Comparison of ENCODE assay signal across 8 cellular contexts in the genomic region with DNA sequence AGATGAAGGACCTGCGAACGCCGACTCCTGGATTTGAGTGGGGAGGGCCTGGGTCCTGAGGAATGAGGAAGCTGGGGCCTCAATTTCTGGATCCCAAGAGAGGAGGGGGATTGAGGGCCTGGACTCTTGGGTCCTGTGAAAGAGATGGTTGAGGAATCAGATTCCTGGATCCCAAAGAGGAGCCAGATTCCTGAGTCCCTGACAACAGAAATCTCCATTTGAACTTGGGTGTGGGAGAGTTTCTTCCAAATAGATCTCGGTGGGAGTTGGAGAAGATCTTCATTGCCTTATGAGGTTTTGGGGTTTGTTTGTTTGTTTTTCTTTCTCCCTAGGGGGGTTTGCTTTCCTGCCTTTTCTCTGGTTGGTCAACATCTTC. TPM values are rescaled to one million over a fixed set of nuclear protein-coding genes. Genes with fewer than 3 reads are reported as not detected.
A peak's percentile ranks its signal among the peaks of the same experiment; 100 is the strongest.
DNase-seq lines count a peak whose midpoint lies in the region; ATAC-seq and TF ChIP-seq lines count a peak whose summit lies in the region.

No MANE protein-coding gene starts in this region.

- H3K4me1 ChIP-seq in HCT116 (ENCODE audit: control insufficient read depth in 1 of 2, insufficient read depth in 2 of 2, low read length in 2 of 2) (peaks cover 26 to 30% of the 10 kb centered on the region in 2 experiments), iPS DF 6.9 (ENCODE audit: control insufficient read depth, insufficient read depth, low read length) (no peaks in the 10 kb centered on the region), spleen (peaks cover 31 to 88% (median 73%) of the 10 kb centered on the region in 6 donors)

- peaks cover 18% of the 10 kb centered on the region for H3K36me3 Mint-ChIP-seq in activated CD8-positive, alpha-beta T cell treated with anti-CD3 and anti-CD28 coated beads, Interleukin-2, amount 10 ng/mL, durations not matched to agents 7 days and 5 days (ENCODE audit: low read depth)

- H3K27me3 Mint-ChIP-seq in activated CD8-positive, alpha-beta T cell treated with anti-CD3 and anti-CD28 coated beads, Interleukin-2, amount 10 ng/mL, durations not matched to agents 7 days and 5 days (ENCODE audit: low read depth) = no peaks in the 10 kb centered on the region

- peak overlapping the region; percentile 99 for H3K4me2 ChIP-seq in HCT116 (ENCODE audit: low read length)

- RAD21 ChIA-PET in HCT116 (lab: Charles Lee; ENCODE audit: low non-redundant PET in 1 of 2, low total read pairs in 2 of 2, uncharacterized antibody in 2 of 2, unreplicated experiment in 2 of 2) = no interaction called here

- H3K4me1 Mint-ChIP-seq in activated CD8-positive, alpha-beta T cell treated with anti-CD3 and anti-CD28 coated beads, Interleukin-2, amount 10 ng/mL, durations not matched to agents 7 days and 5 days (ENCODE audit: low read depth) = peaks cover 68% of the 10 kb centered on the region

- TF ChIP-seq POLR2A in HCT116 (IDR thresholded peaks at IDR 0.05; ENCODE audit: borderline replicate concordance, extremely low read depth, insufficient read depth, insufficient read length) (no peak), spleen (IDR thresholded peaks at IDR 0.05) (no peak)

- H3K36me3 ChIP-seq in HCT116 (ENCODE audit: control insufficient read depth in 1 of 2, insufficient read depth in 2 of 2, low read length in 2 of 2) (no peaks in the 10 kb centered on the region; a peak in 1 of 4 replicates), iPS DF 6.9 (ENCODE audit: control insufficient read depth, insufficient read depth, low read length) (no peaks in the 10 kb centered on the region), spleen (peaks cover 0 to 13% (median 0%) of the 10 kb centered on the region in 6 donors)

- H3K27ac Mint-ChIP-seq in activated CD8-positive, alpha-beta T cell treated with anti-CD3 and anti-CD28 coated beads, Interleukin-2, amount 10 ng/mL, durations not matched to agents 7 days and 5 days = peak overlapping the region; percentile 99

- peaks cover 19% of the 10 kb centered on the region for H3K79me2 ChIP-seq in HCT116 (ENCODE audit: insufficient read depth, low read length)

- H3K27me3 ChIP-seq in HCT116 (ENCODE audit: insufficient read depth, low read length) (no peaks in the 10 kb centered on the region), iPS DF 6.9 (ENCODE audit: control insufficient read depth, insufficient read depth, low read length) (no peaks in the 10 kb centered on the region), spleen (replicated peaks in 1 of 7) (no peaks in the 10 kb centered on the region)

- BruUV-seq in HCT116 (replicated peaks; lab: Mats Ljungman, UMichigan) = no TSS peak

- H3K27ac ChIP-seq in HCT116 (ENCODE audit: low read depth, low read length) (peak overlapping the region; percentile 78), iPS DF 6.9 (ENCODE audit: low read length) (no peak overlapping the region), spleen (peak overlapping the region; percentile 59 to 100 (median 100))

- H3K9me3 Mint-ChIP-seq in activated CD8-positive, alpha-beta T cell treated with anti-CD3 and anti-CD28 coated beads, Interleukin-2, amount 10 ng/mL, durations not matched to agents 7 days and 5 days (ENCODE audit: insufficient read depth) = no peaks in the 10 kb centered on the region

- H3K4me3 ChIP-seq in HCT116 (replicated peaks in 1 of 2; ENCODE audit: low read depth in 1 of 2, low read length in 2 of 2) = peak overlapping the region; percentile 93 to 99
- H3K4me3 ChIP-seq in iPS DF 6.9 (ENCODE audit: low read length) = peak overlapping the region; percentile 69; the same call in 1 of the 2 replicates
- H3K4me3 ChIP-seq in spleen = peak overlapping the region; percentile 39 to 85 (median 76)

- no peaks in the 10 kb centered on the region for H4K20me1 ChIP-seq in HCT116 (ENCODE audit: insufficient read depth)

- peak overlapping the region; percentile 93 for H3K4me3 Mint-ChIP-seq in activated CD8-positive, alpha-beta T cell treated with anti-CD3 and anti-CD28 coated beads, Interleukin-2, amount 10 ng/mL, durations not matched to agents 7 days and 5 days

- WGBS in iPS DF 6.9 (ENCODE audit: insufficient coverage, insufficient read length) = no CpG with 5 or more reads among the region's 4 CpGs
- 1 to 26% (median 11%) methylated on average over 4 of the region's 4 CpGs for WGBS in spleen, 5 donors

- POLR2A ChIA-PET in HCT116 (lab: Charles Lee) = interaction anchor here (0.6 to 1.7 kb wide), 6 partner anchors 11 to 124 kb away, joined by 3 to 7 read pairs (median 4); partner anchors contain the start of gene COX6B1
- POLR2A ChIA-PET in activated CD8-positive, alpha-beta T cell treated with anti-CD3 and anti-CD28 coated beads, Interleukin-2, amount 10 ng/mL, durations not matched to agents 7 days and 5 days (lab: Charles Lee) = interaction anchor here (0.8 to 1.9 kb wide), 4 partner anchors 27 to 40 kb away, joined by 3 to 8 read pairs (median 5); partner anchors contain the start of gene KMT2B

- TF ChIP-seq RAD21 in HCT116 (IDR thresholded peaks at IDR 0.05; ENCODE audit: low read depth) = no peak

- no peak for ATAC-seq in HCT116
- no peak for ATAC-seq in activated CD8-positive, alpha-beta T cell treated with anti-CD3 and anti-CD28 coated beads, Interleukin-2, amount 10 ng/mL, durations not matched to agents 7 days and 5 days
- ATAC-seq in GM18502 (IDR thresholded peaks at IDR 0.05; ENCODE audit: poor library complexity, unreplicated experiment) = no peak
- no peak for ATAC-seq in GM19467 (IDR thresholded peaks at IDR 0.05; ENCODE audit: unreplicated experiment)

- TF ChIP-seq CTCF in HCT116 (IDR thresholded peaks at IDR 0.05 in 2 of 3, conservative IDR thresholded peaks at IDR 0.05 in 1 of 3; ENCODE audit: borderline replicate concordance in 1 of 3, insufficient read depth in 1 of 3, low read depth in 2 of 3, low read length in 2 of 3) = no peak
- no peak for TF ChIP-seq CTCF in spleen (IDR thresholded peaks at IDR 0.05 in 8 of 11, conservative IDR thresholded peaks at IDR 0.05 in 3 of 11)

- no peaks in the 10 kb centered on the region for H3K9me2 ChIP-seq in HCT116 (ENCODE audit: insufficient read depth)

- DNase-seq in HCT116 (ENCODE audit: low read depth, low spot score) = no peak
- DNase-seq in activated CD8-positive, alpha-beta T cell treated with anti-CD3 and anti-CD28 coated beads, Interleukin-2, amount 10 ng/mL, durations not matched to agents 7 days and 5 days = no peak
- DNase-seq in iPS DF 6.9 (ENCODE audit: low read depth, low spot score) = no peak
- DNase-seq in spleen = no peak
- no peak for DNase-seq in DMS53 treated with DMSO at 0.1 percent for 48 hours (lab: John Stamatoyannopoulos, UW; ENCODE audit: unreplicated experiment)
- DNase-seq in Ammon's horn (ENCODE audit: low spot score) = no peak

- peak overlapping the region; percentile 82 for H3K9ac ChIP-seq in HCT116 (ENCODE audit: low read length)

- CTCF ChIA-PET in HCT116 (lab: Charles Lee) = interaction anchor here (0.9 to 2.2 kb wide), 3 partner anchors 44 to 186 kb away, joined by 3 to 6 read pairs (median 3); no protein-coding TSS in a partner anchor
- CTCF ChIA-PET in activated CD8-positive, alpha-beta T cell treated with anti-CD3 and anti-CD28 coated beads, Interleukin-2, amount 10 ng/mL, durations not matched to agents 7 days and 5 days (lab: Charles Lee) = interaction anchor here (1.3 to 1.9 kb wide), 5 partner anchors 10 to 197 kb away, joined by 3 to 6 read pairs (median 5); no protein-coding TSS in a partner anchor

- intact Hi-C loops in HCT116 (cut with micrococcal nuclease) (no loop called here), spleen (cut with DNase I; ENCODE audit: low total_unique reads) (no loop called here)

- no peaks in the 10 kb centered on the region for H3K9me3 ChIP-seq in HCT116 (ENCODE audit: control insufficient read depth in 1 of 2, insufficient read depth in 1 of 2, low read depth in 1 of 2, low read length in 2 of 2)
- H3K9me3 ChIP-seq in iPS DF 6.9 (ENCODE audit: control insufficient read depth, insufficient read depth, low read length) = no peaks in the 10 kb centered on the region
- H3K9me3 ChIP-seq in spleen = no peaks in the 10 kb centered on the region

- H2AFZ ChIP-seq in HCT116 (ENCODE audit: low read depth, low read length, poor library complexity, severe bottlenecking) = no peak overlapping the region

TF ChIP-seq in HCT116, 20 proteins besides CTCF, POLR2A, EP300 and RAD21 (continues in another document):
- no peak for TF ChIP-seq SIN3A (IDR thresholded peaks at IDR 0.05; ENCODE audit: low read depth)
- TF ChIP-seq EZH2 (IDR thresholded peaks at IDR 0.05) = no peak
- no peak for TF ChIP-seq MAX (IDR thresholded peaks at IDR 0.05)
- TF ChIP-seq POLR2AphosphoS5 (IDR thresholded peaks at IDR 0.05; ENCODE audit: low read depth, low read length) = no peak

RNA-seq across cellular contexts. Expression of gene PSENEN, which starts 0.6 kb away (rescaled TPM):
- total RNA-seq in HCT116 (2021; ENCODE audit: unreplicated experiment) = 55.3 TPM
- 45.3 and 59.7 TPM in 2 replicates for polyA plus RNA-seq in HCT116 (2012)
- total RNA-seq in activated CD8-positive, alpha-beta T cell treated with anti-CD3 and anti-CD28 coated beads, Interleukin-2, amount 10 ng/mL, durations not matched to agents 7 days and 5 days = 10 to 100 TPM; 44.1 to 48.2 TPM
- 10 to 100 TPM; 37.5 to 55.7 (median 47.6) TPM for total RNA-seq in spleen
- 10 to 100 TPM; 61.9 to 71.3 (median 62.1) TPM for polyA plus RNA-seq in spleen

RNA-seq across cellular contexts. Expression of gene U2AF1L4, which starts 0.9 kb away (rescaled TPM):
- total RNA-seq in HCT116 (2021; ENCODE audit: unreplicated experiment) (15.6 TPM), spleen (10 to 100 TPM; 27.3 to 65.1 (median 29.7) TPM)
- polyA plus RNA-seq in HCT116 (2012) = 23.1 and 23.5 TPM in 2 replicates
- 10 to 100 TPM; 23.3 to 24.0 TPM for total RNA-seq in activated CD8-positive, alpha-beta T cell treated with anti-CD3 and anti-CD28 coated beads, Interleukin-2, amount 10 ng/mL, durations not matched to agents 7 days and 5 days
- polyA plus RNA-seq in spleen = 10 to 100 TPM; 27.2 to 96.5 (median 60.7) TPM

RNA-seq across cellular contexts. Expression of gene LIN37, which starts 2.3 kb away (rescaled TPM):
- 10.1 TPM for total RNA-seq in HCT116 (2021; ENCODE audit: unreplicated experiment)
- polyA plus RNA-seq in HCT116 (2012) = 17.7 and 18.5 TPM in 2 replicates
- total RNA-seq in activated CD8-positive, alpha-beta T cell treated with anti-CD3 and anti-CD28 coated beads, Interleukin-2, amount 10 ng/mL, durations not matched to agents 7 days and 5 days = 10 to 100 TPM; 10.5 to 12.4 TPM
- total RNA-seq in spleen = 10 to 100 TPM in 5 of 7 donors, 1 to 10 TPM in 2; 7.0 to 19.5 (median 10.7) TPM
- polyA plus RNA-seq in spleen = 10 to 100 TPM; 13.7 to 28.5 (median 18.5) TPM

RNA-seq across cellular contexts. Expression of gene IGFLR1, which starts 3.8 kb away (rescaled TPM):
- 8.3 TPM for total RNA-seq in HCT116 (2021; ENCODE audit: unreplicated experiment)
- 4.7 and 5.8 TPM in 2 replicates for polyA plus RNA-seq in HCT116 (2012)
- total RNA-seq in activated CD8-positive, alpha-beta T cell treated with anti-CD3 and anti-CD28 coated beads, Interleukin-2, amount 10 ng/mL, durations not matched to agents 7 days and 5 days = 10 to 100 TPM; 29.9 to 37.1 TPM
- 10 to 100 TPM; 16.5 to 64.7 (median 43.5) TPM for total RNA-seq in spleen
- polyA plus RNA-seq in spleen = 10 to 100 TPM; 30.1 to 62.9 (median 49.3) TPM

RNA-seq across cellular contexts. Expression of gene HSPB6, which starts 10.8 kb away (rescaled TPM):
- total RNA-seq in HCT116 (2021; ENCODE audit: unreplicated experiment) = 0.93 TPM
- polyA plus RNA-seq in HCT116 (2012) = 0.77 and 0.99 TPM in 2 replicates
- total RNA-seq in activated CD8-positive, alpha-beta T cell treated with anti-CD3 and anti-CD28 coated beads, Interleukin-2, amount 10 ng/mL, durations not matched to agents 7 days and 5 days = under 1 TPM in 1 of 2 experiments, not detected in 1; 0.65 TPM
- total RNA-seq in spleen = 1 to 10 TPM; 2.1 to 5.9 (median 4.3) TPM
- 10 to 100 TPM in 1 of 3 donors, 1 to 10 TPM in 2; 2.9 to 11.0 (median 5.8) TPM for polyA plus RNA-seq in spleen
